In genomic region chr7:142194201-142194600, GRCh38 we compare ENCODE assay signal across 28 cellular contexts.
A peak's percentile ranks its signal among the peaks of the same experiment; 100 is the strongest.
DNase-seq lines count a peak whose midpoint lies in the region; ATAC-seq, FAIRE-seq and TF ChIP-seq lines count a peak whose summit lies in the region.
"Had no signal": no experiment of that assay in that cellular context is flagged by ENCODE, and none has a peak within 500 bp of the region (broad histone marks: within the 10 kb centered on the region; RNA-seq: fewer than 3 reads in every experiment).

No MANE protein-coding gene starts in this region.

- no peaks in the 10 kb centered on the region for H3K36me3 ChIP-seq in astrocyte (ENCODE audit: insufficient read depth, low read length)
- H3K36me3 ChIP-seq in small intestine (ENCODE audit: control insufficient read depth in 2 of 2, insufficient read depth in 2 of 2, low read length in 2 of 2): peaks cover 0 to 26% of the 10 kb centered on the region in 2 donors
- H3K36me3 ChIP-seq: SJCRH30 had no signal

- H3K36me3 Mint-ChIP-seq in astrocyte (ENCODE audit: low read depth, unreplicated experiment): no peaks in the 10 kb centered on the region
- H3K36me3 Mint-ChIP-seq: IgD-negative memory B cell had no signal

- H3K27me3 Mint-ChIP-seq in astrocyte (ENCODE audit: low read depth, unreplicated experiment): no peaks in the 10 kb centered on the region

- H3K27ac Mint-ChIP-seq in astrocyte (ENCODE audit: unreplicated experiment): peak overlapping the region; percentile 1
- H3K27ac Mint-ChIP-seq: H9, HFFc6, IgD-negative memory B cell had no signal

- no peak overlapping the region for H3K4me2 ChIP-seq in astrocyte (ENCODE audit: low read length)
- H3K4me2 ChIP-seq: KMS-11 had no signal

- ATAC-seq in HG03439 (IDR thresholded peaks at IDR 0.05; ENCODE audit: unreplicated experiment) (no peak), HG02840 (IDR thresholded peaks at IDR 0.05; ENCODE audit: low FRiP score, unreplicated experiment) (no peak)
- ATAC-seq: Panc1, Right ventricle myocardium inferior had no signal

- FAIRE-seq in H54 (lab: Jason Lieb, UNC) (peak; percentile 68), RCC 7860 (lab: Jason Lieb, UNC) (no peak), astrocyte (lab: Jason Lieb, UNC) (no peak), small intestine (lab: Jason Lieb, UNC) (no peak)
- FAIRE-seq: GM18507 had no signal

- H3K4me3 Mint-ChIP-seq in astrocyte (ENCODE audit: unreplicated experiment): no peak overlapping the region
- H3K4me3 Mint-ChIP-seq: H9, HFFc6, IgD-negative memory B cell had no signal

- no peak overlapping the region for H2AFZ ChIP-seq in astrocyte (ENCODE audit: low read depth, low read length)

- H3K9me3 ChIP-seq in astrocyte (ENCODE audit: insufficient read depth, low read depth, low read length): no peaks in the 10 kb centered on the region
- H3K9me3 ChIP-seq in small intestine (ENCODE audit: control insufficient read depth, low read depth): no peaks in the 10 kb centered on the region
- H3K9me3 ChIP-seq: SJCRH30 had no signal

- no peaks in the 10 kb centered on the region for H4K20me1 ChIP-seq in astrocyte (ENCODE audit: insufficient read depth, low read length)

- TF ChIP-seq CTCF in astrocyte (IDR thresholded peaks at IDR 0.05; ENCODE audit: insufficient read depth, low read depth, low read length): no peak

- H3K4me1 Mint-ChIP-seq in astrocyte (ENCODE audit: low read depth, unreplicated experiment): peaks cover 14% of the 10 kb centered on the region
- H3K4me1 Mint-ChIP-seq: H9, IgD-negative memory B cell had no signal

- no peak overlapping the region for H3K27ac ChIP-seq in astrocyte (ENCODE audit: low read depth, low read length)
- no peak overlapping the region for H3K27ac ChIP-seq in small intestine (ENCODE audit: low read depth in 1 of 2, low read length in 1 of 2)
- H3K27ac ChIP-seq: KMS-11, SJCRH30 had no signal

- DNase-seq in A172 (ENCODE audit: low spot score) (peak; percentile 28), H54 (ENCODE audit: insufficient read length, low spot score) (peak; percentile 9), RCC 7860 (ENCODE audit: low spot score) (peak; percentile 42), astrocyte (ENCODE audit: low read depth) (peak; percentile 49), NCI-H69 (lab: John Stamatoyannopoulos, UW) (no peak), small intestine (no peak)
- DNase-seq: 8988T; Calu3; DMS79 treated with DMSO at 0.1 percent for 48 hours; H9; HFFc6; NCI-H1092; NCI-H1436; NCI-H187 treated with DMSO at 0.1 percent for 48 hours; NCI-H2107; NCI-H446; NCI-H524 treated with DMSO at 0.1 percent for 48 hours; NCI-H82; NK-92 treated with Interleukin-12 subunit alpha and Interleukin-12 subunit beta, amount 100 ng/mL, for 24 hours; SJCRH30; T-helper 1 cell had no signal

- 88 to 94% (median 94%) methylated on average over 4 of the region's 4 CpGs for WGBS in small intestine, 3 donors

- H3K27me3 ChIP-seq in astrocyte (ENCODE audit: insufficient read depth, low read length): no peaks in the 10 kb centered on the region
- H3K27me3 ChIP-seq in small intestine (ENCODE audit: control insufficient read depth in 2 of 2, insufficient read depth in 2 of 2, low read length in 2 of 2): no peaks in the 10 kb centered on the region
- H3K27me3 ChIP-seq: SJCRH30 had no signal

- peaks cover 6% of the 10 kb centered on the region for H3K4me1 ChIP-seq in astrocyte (ENCODE audit: insufficient read depth, low read length)
- H3K4me1 ChIP-seq in small intestine (ENCODE audit: control insufficient read depth in 2 of 2, insufficient read depth in 1 of 2, low read depth in 1 of 2, low read length in 1 of 2): no peaks in the 10 kb centered on the region

- no peak overlapping the region for H3K9ac ChIP-seq in astrocyte (ENCODE audit: low read length)
- H3K9ac ChIP-seq: KMS-11 had no signal

- H3K4me3 ChIP-seq in astrocyte (ENCODE audit: insufficient read depth, low read depth, low read length) (no peak overlapping the region), small intestine (ENCODE audit: low read depth in 1 of 2, low read length in 2 of 2) (no peak overlapping the region)
- H3K4me3 ChIP-seq: SJCRH30 had no signal

- no peaks in the 10 kb centered on the region for H3K79me2 ChIP-seq in astrocyte (ENCODE audit: insufficient read depth, low read length)

- TF ChIP-seq POLR2A in H54 (IDR thresholded peaks at IDR 0.05; ENCODE audit: low read depth, low read length): no peak

- H3K9me3 Mint-ChIP-seq in astrocyte (ENCODE audit: unreplicated experiment): no peaks in the 10 kb centered on the region
- H3K9me3 Mint-ChIP-seq: H9 had no signal

Comparison
In these comparisons a context has a peak if more than half of its experiments do, and no peak if none do; other contexts are left out.
1. DNase-seq: peak in A172 (single experiment), H54 (single experiment), RCC 7860 (single experiment) and astrocyte (single experiment); none in NCI-H69 (single experiment) and small intestine (single experiment).